ENCODE assay signal across 15 cellular contexts in genomic region chr11:33478111-33478573, GRCh38.
DNase-seq lines count a peak whose midpoint lies in the region; ATAC-seq and TF ChIP-seq lines count a peak whose summit lies in the region.
"Had no signal": no experiment of that assay in that cellular context is flagged by ENCODE, and none has a peak within 500 bp of the region (broad histone marks: within the 10 kb centered on the region; RNA-seq: fewer than 3 reads in every experiment).

No MANE protein-coding gene starts in this region.

- H3K36me3 Mint-ChIP-seq in chondrocyte (ENCODE audit: low read depth): no peaks in the 10 kb centered on the region
- H3K36me3 Mint-ChIP-seq in CD4-positive, alpha-beta memory T cell: no peaks in the 10 kb centered on the region
- H3K36me3 Mint-ChIP-seq: immature natural killer cell, naive B cell had no signal

- DNase-seq in DMS 273 treated with DMSO at 0.1 percent for 48 hours (lab: John Stamatoyannopoulos, UW) (peak; percentile 8), NCI-H774 (lab: John Stamatoyannopoulos, UW) (peak; percentile 27), head of caudate nucleus (peak in 29 of 42 donors; percentile 13 to 74 (median 41)), dedifferentiated amniotic fluid mesenchymal stem cell (ENCODE audit: extremely low spot score) (no peak), ecto neural progenitor cell (ENCODE audit: low spot score) (no peak), chondrocyte (ENCODE audit: low spot score) (no peak)
- DNase-seq in CD4-positive, alpha-beta memory T cell: no peak
- DNase-seq: activated CD4-positive, alpha-beta T cell treated with anti-CD3 and anti-CD28 coated beads for 1 hour; immature natural killer cell; naive B cell; SJCRH30 had no signal

- no peaks in the 10 kb centered on the region for H3K9me3 Mint-ChIP-seq in chondrocyte (ENCODE audit: low read depth)
- no peaks in the 10 kb centered on the region for H3K9me3 Mint-ChIP-seq in CD4-positive, alpha-beta memory T cell
- H3K9me3 Mint-ChIP-seq: activated T-helper 1 cell treated with anti-CD3 and anti-CD28 coated beads, Interleukin-12 subunit alpha, Interleukin-12 subunit beta, Interleukin-2, Interleukin-4 antibody, amounts not matched to agents 30 ng/mL and 10 ng/mL and 1 ng/mL, durations not matched to agents 14 hours and 24 hours and 36 hours; immature natural killer cell; naive B cell had no signal

- intact Hi-C loops in head of caudate nucleus (cut with DNase I): no loop called here
- intact Hi-C loops in CD4-positive, alpha-beta memory T cell (cut with micrococcal nuclease): no loop called here

- POLR2A ChIA-PET in CD4-positive, alpha-beta memory T cell (lab: Charles Lee; ENCODE audit: partially characterized antibody): no interaction called here

- no peak overlapping the region for H3K4me3 Mint-ChIP-seq in chondrocyte (ENCODE audit: unreplicated experiment)
- no peak overlapping the region for H3K4me3 Mint-ChIP-seq in CD4-positive, alpha-beta memory T cell
- H3K4me3 Mint-ChIP-seq: activated T-helper 1 cell treated with anti-CD3 and anti-CD28 coated beads, Interleukin-12 subunit alpha, Interleukin-12 subunit beta, Interleukin-2, Interleukin-4 antibody, amounts not matched to agents 30 ng/mL and 10 ng/mL and 1 ng/mL, durations not matched to agents 14 hours and 24 hours and 36 hours; immature natural killer cell; naive B cell had no signal

- no peak overlapping the region for H3K27ac Mint-ChIP-seq in chondrocyte (ENCODE audit: unreplicated experiment)
- no peak overlapping the region for H3K27ac Mint-ChIP-seq in CD4-positive, alpha-beta memory T cell
- H3K27ac Mint-ChIP-seq: activated T-helper 1 cell treated with anti-CD3 and anti-CD28 coated beads, Interleukin-12 subunit alpha, Interleukin-12 subunit beta, Interleukin-2, Interleukin-4 antibody, amounts not matched to agents 30 ng/mL and 10 ng/mL and 1 ng/mL, durations not matched to agents 14 hours and 24 hours and 36 hours; immature natural killer cell; naive B cell had no signal

- no peaks in the 10 kb centered on the region for H3K4me1 Mint-ChIP-seq in chondrocyte (ENCODE audit: low read depth)
- H3K4me1 Mint-ChIP-seq in CD4-positive, alpha-beta memory T cell: no peaks in the 10 kb centered on the region
- H3K4me1 Mint-ChIP-seq: immature natural killer cell, naive B cell had no signal

- no peaks in the 10 kb centered on the region for H3K27me3 Mint-ChIP-seq in chondrocyte (ENCODE audit: low read depth)
- peaks cover 3 to 5% of the 10 kb centered on the region in 2 donors for H3K27me3 Mint-ChIP-seq in CD4-positive, alpha-beta memory T cell

- H3K4me1 ChIP-seq in CD4-positive, alpha-beta memory T cell (ENCODE audit: insufficient read depth, low read length): no peaks in the 10 kb centered on the region
- H3K4me1 ChIP-seq: breast epithelium had no signal

- CTCF ChIA-PET in CD4-positive, alpha-beta memory T cell (lab: Charles Lee; ENCODE audit: partially characterized antibody): no interaction called here

- TF ChIP-seq CTCF in chondrocyte (IDR thresholded peaks at IDR 0.05): no peak

- H3K27ac ChIP-seq in CD4-positive, alpha-beta memory T cell (ENCODE audit: low read depth, low read length): no peak overlapping the region
- H3K27ac ChIP-seq: BLaER1, breast epithelium, SJCRH30 had no signal

- H3K4me3 ChIP-seq in CD4-positive, alpha-beta memory T cell (ENCODE audit: low read length in 2 of 2): no peak overlapping the region
- H3K4me3 ChIP-seq: BLaER1, breast epithelium, SJCRH30 had no signal

- H3K9me3 ChIP-seq in CD4-positive, alpha-beta memory T cell (ENCODE audit: control insufficient read depth in 1 of 2, low read length in 2 of 2): no peaks in the 10 kb centered on the region
- H3K9me3 ChIP-seq: BLaER1, breast epithelium, SJCRH30 had no signal

- H3K27me3 ChIP-seq in CD4-positive, alpha-beta memory T cell (ENCODE audit: insufficient read depth, low read length): no peaks in the 10 kb centered on the region
- H3K27me3 ChIP-seq: BLaER1, breast epithelium, SJCRH30 had no signal

- ATAC-seq in HG02870 (IDR thresholded peaks at IDR 0.05; ENCODE audit: unreplicated experiment): peak; percentile 76

- H3K36me3 ChIP-seq in CD4-positive, alpha-beta memory T cell (ENCODE audit: insufficient read depth, low read length): no peaks in the 10 kb centered on the region
- H3K36me3 ChIP-seq: BLaER1, breast epithelium, SJCRH30 had no signal

Comparison
In these comparisons a context has a peak if more than half of its experiments do, and no peak if none do; other contexts are left out.
1. DNase-seq: peak in DMS 273 treated with DMSO at 0.1 percent for 48 hours (single experiment), NCI-H774 (single experiment) and head of caudate nucleus (29 of 42); none in dedifferentiated amniotic fluid mesenchymal stem cell (single experiment), ecto neural progenitor cell (single experiment), chondrocyte (single experiment) and CD4-positive, alpha-beta memory T cell (0 of 5).